8 cellular contexts compared by ENCODE assay signal in the genomic region with DNA sequence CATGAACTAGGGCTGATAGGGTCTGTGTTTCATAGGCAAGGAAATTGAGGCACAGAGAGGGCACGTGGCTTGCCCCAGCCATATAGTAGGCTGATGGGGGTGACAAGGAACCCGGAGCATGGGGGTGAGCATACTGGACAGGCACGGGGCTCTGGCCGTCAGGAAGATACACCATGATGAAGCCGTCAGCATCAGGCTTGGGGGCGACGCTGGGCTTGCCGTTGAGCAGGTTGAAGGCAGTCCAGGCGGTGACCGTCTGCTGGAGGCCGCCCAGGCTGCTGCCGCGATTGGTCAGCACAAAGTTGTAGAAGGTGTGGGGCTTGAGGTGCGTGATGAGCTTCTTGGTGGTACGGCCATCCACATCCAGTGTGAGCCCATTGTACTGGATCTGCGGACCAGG.
"Had no signal": no experiment of that assay in that cellular context is flagged by ENCODE, and none has a peak within 500 bp of the region (broad histone marks: within the 10 kb centered on the region; RNA-seq: fewer than 3 reads in every experiment).

No MANE protein-coding gene starts in this region.

- H3K27ac Mint-ChIP-seq: GM23338, HFFc6, IgD-negative memory B cell had no signal

- DNase-seq: HFFc6, KBM-7 had no signal

- H3K9me3 Mint-ChIP-seq: GM23338, HFFc6, IgD-negative memory B cell had no signal

- H3K27ac ChIP-seq: HL-60 had no signal

- H3K9me3 ChIP-seq: HAP-1 had no signal

- ATAC-seq: GM23338, HCT116, HepG2 had no signal

- H3K4me3 Mint-ChIP-seq: GM23338, HFFc6, IgD-negative memory B cell had no signal

- H3K36me3 Mint-ChIP-seq: IgD-negative memory B cell had no signal

- H3K4me2 ChIP-seq: GM23338 had no signal

- H3K4me1 ChIP-seq: HAP-1 had no signal

- H2AFZ ChIP-seq: GM23338 had no signal

- H3K4me3 ChIP-seq: GM23338, HAP-1 had no signal
